Comparison of ENCODE assay signal across 20 cellular contexts in genomic region chr3:129387492-129387891, GRCh38. TPM values are rescaled to one million over a fixed set of nuclear protein-coding genes. Genes with fewer than 3 reads are reported as not detected.
A peak's percentile ranks its signal among the peaks of the same experiment; 100 is the strongest.
DNase-seq lines count a peak whose midpoint lies in the region; ATAC-seq, FAIRE-seq and TF ChIP-seq lines count a peak whose summit lies in the region.
"Had no signal": no experiment of that assay in that cellular context is flagged by ENCODE, and none has a peak within 500 bp of the region (broad histone marks: within the 10 kb centered on the region; RNA-seq: fewer than 3 reads in every experiment).

No MANE protein-coding gene starts in this region.

- H3K79me2 ChIP-seq in GM12878 (ENCODE audit: control insufficient read depth, insufficient read depth, low read length) (no peaks in the 10 kb centered on the region), GM23338 (replicated peaks; ENCODE audit: insufficient read depth) (no peaks in the 10 kb centered on the region)

- DNase-seq in GM12878 (ENCODE audit: low read depth, low spot score) (no peak), lower lobe of right lung (no peak), NAMALWA (ENCODE audit: low spot score) (no peak), GM23338 (ENCODE audit: low spot score) (no peak), testis (no peak)
- DNase-seq: Calu3; CD4-positive, alpha-beta memory T cell; NCI-H1048; NCI-H146; NCI-H2029 treated with DMSO at 0.1 percent for 48 hours; NCI-H2171; Peyer's patch had no signal

- H2AFZ ChIP-seq in GM12878 (ENCODE audit: control insufficient read depth, low read depth, low read length), result no peak overlapping the region
- H2AFZ ChIP-seq in GM23338, result no peak overlapping the region

- H3K27me3 ChIP-seq in HUES6 (ENCODE audit: control insufficient read depth, insufficient read depth, low read length) (no peaks in the 10 kb centered on the region), GM12878 (replicated peaks in 1 of 2; ENCODE audit: control insufficient read depth in 2 of 2, insufficient read depth in 2 of 2, low read length in 1 of 2) (no peaks in the 10 kb centered on the region), lower lobe of right lung (ENCODE audit: low read depth) (no peaks in the 10 kb centered on the region), subcutaneous abdominal adipose tissue (ENCODE audit: control insufficient read depth in 5 of 5, insufficient read depth in 4 of 5, low read length in 5 of 5) (no peaks in the 10 kb centered on the region), GM23338 (ENCODE audit: insufficient read depth) (no peaks in the 10 kb centered on the region), testis (no peaks in the 10 kb centered on the region)
- H3K27me3 ChIP-seq: BLaER1, Peyer's patch, SJSA1 had no signal

- H3K4me3 ChIP-seq in HUES6 (ENCODE audit: low read depth, low read length) (no peak overlapping the region), GM12878 (no peak overlapping the region), lower lobe of right lung (no peak overlapping the region), subcutaneous abdominal adipose tissue (ENCODE audit: low read depth in 1 of 5, low read length in 5 of 5) (no peak overlapping the region), GM23338 (no peak overlapping the region), testis (no peak overlapping the region)
- H3K4me3 ChIP-seq: BLaER1, Peyer's patch, SJSA1 had no signal

- H3K27me3 Mint-ChIP-seq in GM23338 (ENCODE audit: insufficient read depth, low read depth, poor library complexity), result peaks cover 15% of the 10 kb centered on the region
- H3K27me3 Mint-ChIP-seq: CD4-positive, alpha-beta memory T cell had no signal

- SMC1A ChIA-PET in GM12878 (lab: Charles Lee; ENCODE audit: uncharacterized antibody, unreplicated experiment), result no interaction called here

- peaks cover 51% of the 10 kb centered on the region for H3K36me3 Mint-ChIP-seq in GM23338 (ENCODE audit: low read depth)

- H3K4me1 ChIP-seq in HUES6 (ENCODE audit: control insufficient read depth, insufficient read depth, low read length) (peaks cover 33% of the 10 kb centered on the region), GM12878 (ENCODE audit: control insufficient read depth, insufficient read depth, low read length) (no peaks in the 10 kb centered on the region), lower lobe of right lung (peaks cover 20% of the 10 kb centered on the region), subcutaneous abdominal adipose tissue (ENCODE audit: control insufficient read depth in 5 of 5, insufficient read depth in 5 of 5, low read length in 5 of 5) (peaks cover 3 to 42% (median 11%) of the 10 kb centered on the region in 5 donors), GM23338 (ENCODE audit: insufficient read depth) (peaks cover 6% of the 10 kb centered on the region; the same call in 1 of the 2 replicates), testis (peaks cover 5% of the 10 kb centered on the region)
- H3K4me1 ChIP-seq: Peyer's patch had no signal

- no peaks in the 10 kb centered on the region for H3F3A ChIP-seq in GM23338 (replicated peaks; ENCODE audit: low read depth)

- H3K9ac ChIP-seq in HUES6 (ENCODE audit: low read length) (peak overlapping the region; percentile 44), GM12878 (ENCODE audit: control insufficient read depth, insufficient read depth, low read length) (no peak overlapping the region), subcutaneous abdominal adipose tissue (ENCODE audit: low read length in 5 of 5) (no peak overlapping the region)
- H3K9ac ChIP-seq: BLaER1 had no signal

- CTCF ChIA-PET in GM12878 (lab: Yijun Ruan, JAX), result interaction anchor here (1.0 to 6.0 kb wide), 4 partner anchors 11 to 98 kb away, joined by 3 to 60 read pairs (median 5); partner anchors contain the start of genes IFT122 and MBD4

- H3K36me3 ChIP-seq in HUES6 (ENCODE audit: control insufficient read depth, insufficient read depth, low read length) (peaks cover 47% of the 10 kb centered on the region), GM12878 (ENCODE audit: control insufficient read depth in 2 of 2, insufficient read depth in 2 of 2, low read length in 1 of 2) (peaks cover 5 to 9% of the 10 kb centered on the region in 2 experiments; a peak in 3 of 4 replicates), lower lobe of right lung (peaks cover 47% of the 10 kb centered on the region), subcutaneous abdominal adipose tissue (ENCODE audit: control insufficient read depth in 5 of 5, insufficient read depth in 5 of 5, low read length in 5 of 5) (peaks cover 4 to 53% (median 42%) of the 10 kb centered on the region in 5 donors), GM23338 (ENCODE audit: insufficient read depth) (peaks cover 7% of the 10 kb centered on the region), testis (ENCODE audit: low read depth, missing control alignments) (no peaks in the 10 kb centered on the region)

- POLR2A ChIA-PET in GM12878 (lab: Charles Lee), result no interaction called here

- no peaks in the 10 kb centered on the region for H3K9me2 ChIP-seq in GM23338 (ENCODE audit: insufficient read depth)

- TF ChIP-seq POLR2A in GM12878 (IDR thresholded peaks at IDR 0.05; ENCODE audit: low read depth, low read length), result no peak
- no peak for TF ChIP-seq POLR2A in testis (IDR thresholded peaks at IDR 0.05)

- RAD21 ChIA-PET in GM12878 (lab: Charles Lee; ENCODE audit: unreplicated experiment), result interaction anchor here (5.8 kb wide), 1 partner anchor 48 kb away, joined by 78 read pairs; no protein-coding TSS in a partner anchor

- no peak for TF ChIP-seq RAD21 in GM12878 (IDR thresholded peaks at IDR 0.05; ENCODE audit: insufficient read depth, low read depth, low read length)

- TSS peak; percentile 19 for BruUV-seq in GM12878 (replicated peaks; lab: Mats Ljungman, UMichigan)

- ATAC-seq in GM12878 (no peak), lower lobe of right lung (peak; percentile 53 to 82), GM23338 (no peak), GM19023 (IDR thresholded peaks at IDR 0.05; ENCODE audit: unreplicated experiment) (no peak)

- no peak overlapping the region for H3K27ac Mint-ChIP-seq in GM23338
- H3K27ac Mint-ChIP-seq: CD4-positive, alpha-beta memory T cell had no signal

- in situ Hi-C loops in GM12878 (cut with MboI), result no loop called here

- intact Hi-C loops in GM12878 (cut with micrococcal nuclease; ENCODE audit: unreplicated experiment), result loop anchor here (10.0 kb wide), 2 partner anchors 107 to 237 kb away; no protein-coding TSS in a partner anchor
- intact Hi-C loops in lower lobe of right lung (cut with DNase I), result no loop called here
- intact Hi-C loops in testis (cut with DNase I; ENCODE audit: low total_unique reads), result no loop called here

- no peak for TF ChIP-seq CTCF in GM12878 (IDR thresholded peaks at IDR 0.05 in 2 of 3, conservative IDR thresholded peaks at IDR 0.05 in 1 of 3; ENCODE audit: control insufficient read depth in 2 of 3, extremely low read depth in 1 of 3, insufficient read depth in 1 of 3, low read depth in 3 of 3, low read length in 3 of 3)
- no peak for TF ChIP-seq CTCF in lower lobe of right lung (IDR thresholded peaks at IDR 0.05)
- no peak for TF ChIP-seq CTCF in GM23338 (conservative IDR thresholded peaks at IDR 0.05; ENCODE audit: low read depth in 2 of 2)
- no peak for TF ChIP-seq CTCF in testis (IDR thresholded peaks at IDR 0.05)

- no peaks in the 10 kb centered on the region for H4K20me1 ChIP-seq in GM12878 (ENCODE audit: control insufficient read depth, insufficient read depth)
- H4K20me1 ChIP-seq in GM23338 (replicated peaks; ENCODE audit: insufficient read depth), result no peaks in the 10 kb centered on the region; the same call in 1 of the 2 replicates

- no peak overlapping the region for H3K4me3 Mint-ChIP-seq in GM23338
- H3K4me3 Mint-ChIP-seq: CD4-positive, alpha-beta memory T cell had no signal

- FAIRE-seq in GM12878 (lab: Jason Lieb, UNC), result no peak
- FAIRE-seq: GM12891, GM18507 had no signal

- no peak for TF ChIP-seq EP300 in GM12878 (IDR thresholded peaks at IDR 0.05; ENCODE audit: borderline replicate concordance in 1 of 2, control insufficient read depth in 1 of 2, low read depth in 2 of 2, low read length in 2 of 2)

- no peaks in the 10 kb centered on the region for H3K9me3 Mint-ChIP-seq in GM23338
- H3K9me3 Mint-ChIP-seq: CD4-positive, alpha-beta memory T cell had no signal

- H3K27ac ChIP-seq in HUES6 (ENCODE audit: low read depth, low read length) (peak overlapping the region; percentile 90; the same call in 1 of the 2 replicates), GM12878 (ENCODE audit: control insufficient read depth, insufficient read depth) (no peak overlapping the region), lower lobe of right lung (peak overlapping the region; percentile 18), subcutaneous abdominal adipose tissue (ENCODE audit: low read depth, low read length) (peak overlapping the region; percentile 78), GM23338 (ENCODE audit: low read depth) (no peak overlapping the region), testis (no peak overlapping the region)
- H3K27ac ChIP-seq: BLaER1 had no signal

- H3K4me1 Mint-ChIP-seq in GM23338, result peaks cover 12% of the 10 kb centered on the region

- H3K9me3 ChIP-seq in HUES6 (ENCODE audit: control insufficient read depth, insufficient read depth, low read depth, low read length) (no peaks in the 10 kb centered on the region), GM12878 (replicated peaks; ENCODE audit: control insufficient read depth, insufficient read depth, low read length) (no peaks in the 10 kb centered on the region), lower lobe of right lung (no peaks in the 10 kb centered on the region), subcutaneous abdominal adipose tissue (ENCODE audit: control insufficient read depth in 5 of 5, low read length in 5 of 5) (no peaks in the 10 kb centered on the region), testis (no peaks in the 10 kb centered on the region)
- H3K9me3 ChIP-seq: BLaER1, Peyer's patch, SJSA1 had no signal

- 85% methylated on average over 5 of the region's 5 CpGs for WGBS in GM12878 (ENCODE audit: insufficient coverage, insufficient replicate concordance, low lambda C conversion rate, missing lambda C conversion rate)
- WGBS in testis, 2 donors, result 97 to 98% methylated on average over 5 of the region's 5 CpGs

- H3K4me2 ChIP-seq in GM12878 (ENCODE audit: control insufficient read depth, insufficient read depth) (no peak overlapping the region), GM23338 (no peak overlapping the region)
- H3K4me2 ChIP-seq: BLaER1 had no signal

RNA-seq across cellular contexts. Expression of gene EFCAB12, which starts 40.9 kb away (rescaled TPM):
- 4.6 and 4.8 TPM in 2 replicates for total RNA-seq in GM12878 (2013; cell fraction: nucleolus; rRNA removed)
- 0.34 and 0.38 TPM in 2 replicates for total RNA-seq in GM12878 (2014; rRNA removed)
- total RNA-seq in GM12878 (2014; rRNA removed; fragmentation: Illumina TruSeq; extraction: Trizol), result 0.27 and 0.37 TPM in 2 replicates
- 0.61 and 0.67 TPM in 2 replicates for total RNA-seq in GM12878 (2021)
- polyA plus RNA-seq in GM12878 (2011; ENCODE audit: low read depth), result 0.38 TPM
- 0.36 and 0.38 TPM in 2 replicates for polyA plus RNA-seq in GM12878 (2011; rRNA removed)
- 0.37 and 0.47 TPM in 2 replicates for polyA plus RNA-seq in GM12878 (2011; cell fraction: cytosol; rRNA removed)
- polyA plus RNA-seq in GM12878 (2011; cell fraction: nucleus; rRNA removed), result 2.6 and 3.3 TPM in 2 replicates
- 0.84 and 0.97 TPM in 2 replicates for polyA plus RNA-seq in GM12878 (2012)
- polyA plus RNA-seq in GM12878 (2014; fragmentation: Illumina TruSeq; extraction: Trizol), result 0.30 and 0.66 TPM in 2 replicates
- under 1 TPM; 0.02 to 0.03 TPM for polyA plus RNA-seq in GM12878 (2014; fragmentation: Nextera tagmentation; extraction: Ambion mirVana)
- polyA plus RNA-seq in GM12878 (2014; rRNA removed), result 0.81 and 0.85 TPM in 2 replicates
- polyA plus RNA-seq in GM12878 (2016; fragmentation: Nextera tagmentation; extraction: Ambion mirVana), result under 1 TPM; 0.21 to 0.32 TPM
- polyA minus RNA-seq in GM12878 (2011; rRNA and poly(A)+ RNA removed), result 0.95 and 1.2 TPM in 2 replicates
- not detected in 2 replicates for polyA minus RNA-seq in GM12878 (2011; cell fraction: cytosol; rRNA and poly(A)+ RNA removed)
- polyA minus RNA-seq in GM12878 (2011; cell fraction: nucleus; rRNA and poly(A)+ RNA removed), result 1.1 and 1.4 TPM in 2 replicates
- 4.8 TPM for total RNA-seq in lower lobe of right lung
- total RNA-seq in GM23338 (2014; rRNA removed; shearing (Covaris generic)), result 0.24 and 0.54 TPM in 2 replicates
- 0.17 and 0.65 TPM in 2 replicates for polyA plus RNA-seq in GM23338 (2016; fragmentation: Nextera tagmentation; extraction: Ambion mirVana)
- 10 to 100 TPM in 1 of 2 donors, 1 to 10 TPM in 1; 7.3 to 13.7 TPM for total RNA-seq in testis
- 16.0 TPM for polyA plus RNA-seq in testis (ENCODE audit: insufficient read depth, low read depth, low replicate concordance)
- total RNA-seq: MCF 10A, SJSA1 had no signal

RNA-seq across cellular contexts. Expression of gene MBD4, which starts 52.3 kb away (rescaled TPM):
- total RNA-seq in GM12878 (2013; cell fraction: nucleolus; rRNA removed), result 61.6 and 66.5 TPM in 2 replicates
- total RNA-seq in GM12878 (2014; rRNA removed) (46.1 and 57.9 TPM in 2 replicates), GM12878 (2014; rRNA removed; fragmentation: Illumina TruSeq; extraction: Trizol) (56.6 and 57.2 TPM in 2 replicates), GM12878 (2021) (42.2 and 44.1 TPM in 2 replicates), lower lobe of right lung (38.8 TPM), testis (10 to 100 TPM; 26.0 to 27.6 TPM)
- 21.6 TPM for polyA plus RNA-seq in GM12878 (2011; ENCODE audit: low read depth)
- polyA plus RNA-seq in GM12878 (2011; rRNA removed) (43.9 and 65.4 TPM in 2 replicates), GM12878 (2014; fragmentation: Illumina TruSeq; extraction: Trizol) (59.0 and 71.3 TPM in 2 replicates), GM12878 (2014; fragmentation: Nextera tagmentation; extraction: Ambion mirVana) (10 to 100 TPM; 17.7 to 23.6 TPM), GM12878 (2014; rRNA removed) (48.2 and 51.8 TPM in 2 replicates), GM12878 (2016; fragmentation: Nextera tagmentation; extraction: Ambion mirVana) (10 to 100 TPM; 52.8 to 54.7 TPM), GM23338 (2016; fragmentation: Nextera tagmentation; extraction: Ambion mirVana) (51.8 and 59.3 TPM in 2 replicates), testis (ENCODE audit: insufficient read depth, low read depth, low replicate concordance) (30.3 TPM)
- 13.3 and 15.3 TPM in 2 replicates for polyA plus RNA-seq in GM12878 (2011; cell fraction: cytosol; rRNA removed)
- polyA plus RNA-seq in GM12878 (2011; cell fraction: nucleus; rRNA removed), result 58.2 and 77.4 TPM in 2 replicates
- polyA plus RNA-seq in GM12878 (2012), result 31.3 and 41.5 TPM in 2 replicates
- 19.3 and 21.9 TPM in 2 replicates for polyA minus RNA-seq in GM12878 (2011; rRNA and poly(A)+ RNA removed)
- polyA minus RNA-seq in GM12878 (2011; cell fraction: cytosol; rRNA and poly(A)+ RNA removed), result 8.2 and 11.1 TPM in 2 replicates
- 36.0 and 51.6 TPM in 2 replicates for polyA minus RNA-seq in GM12878 (2011; cell fraction: nucleus; rRNA and poly(A)+ RNA removed)
- total RNA-seq in GM23338 (2014; rRNA removed; shearing (Covaris generic)), result 26.4 and 33.9 TPM in 2 replicates

RNA-seq across cellular contexts. Expression of gene IFT122, which starts 52.5 kb away (rescaled TPM):
- 29.5 and 44.4 TPM in 2 replicates for total RNA-seq in GM12878 (2013; cell fraction: nucleolus; rRNA removed)
- total RNA-seq in GM12878 (2014; rRNA removed) (8.3 and 10.4 TPM in 2 replicates), GM12878 (2014; rRNA removed; fragmentation: Illumina TruSeq; extraction: Trizol) (6.4 and 6.6 TPM in 2 replicates), GM12878 (2021) (12.2 and 12.9 TPM in 2 replicates), lower lobe of right lung (29.9 TPM), testis (100 to 1,000 TPM; 125 to 168 TPM)
- 13.7 TPM for polyA plus RNA-seq in GM12878 (2011; ENCODE audit: low read depth)
- polyA plus RNA-seq in GM12878 (2011; rRNA removed) (6.4 and 8.6 TPM in 2 replicates), GM12878 (2014; fragmentation: Illumina TruSeq; extraction: Trizol) (6.7 and 12.1 TPM in 2 replicates), GM12878 (2014; fragmentation: Nextera tagmentation; extraction: Ambion mirVana) (1 to 10 TPM; 1.8 to 2.0 TPM), GM12878 (2014; rRNA removed) (8.1 TPM in 2 replicates), GM12878 (2016; fragmentation: Nextera tagmentation; extraction: Ambion mirVana) (10 to 100 TPM; 13.8 to 19.2 TPM), GM23338 (2016; fragmentation: Nextera tagmentation; extraction: Ambion mirVana) (10.2 and 10.9 TPM in 2 replicates), testis (ENCODE audit: insufficient read depth, low read depth, low replicate concordance) (218 TPM)
- 8.4 and 8.5 TPM in 2 replicates for polyA plus RNA-seq in GM12878 (2011; cell fraction: cytosol; rRNA removed)
- polyA plus RNA-seq in GM12878 (2011; cell fraction: nucleus; rRNA removed), result 39.3 and 42.4 TPM in 2 replicates
- 9.4 and 10.7 TPM in 2 replicates for polyA plus RNA-seq in GM12878 (2012)
- 15.3 and 22.0 TPM in 2 replicates for polyA minus RNA-seq in GM12878 (2011; rRNA and poly(A)+ RNA removed)
- polyA minus RNA-seq in GM12878 (2011; cell fraction: cytosol; rRNA and poly(A)+ RNA removed), result 4.8 and 5.1 TPM in 2 replicates
- 19.5 and 28.5 TPM in 2 replicates for polyA minus RNA-seq in GM12878 (2011; cell fraction: nucleus; rRNA and poly(A)+ RNA removed)
- 30.2 and 38.8 TPM in 2 replicates for total RNA-seq in GM23338 (2014; rRNA removed; shearing (Covaris generic))

Comparison
In these comparisons a context has a peak if more than half of its experiments do, and no peak if none do; other contexts are left out.
1. H3K27ac ChIP-seq: peak in HUES6 (single experiment), lower lobe of right lung (single experiment) and subcutaneous abdominal adipose tissue (single experiment); none in GM12878 (single experiment), GM23338 (single experiment) and testis (0 of 2).
2. ATAC-seq: peak in lower lobe of right lung (2 of 2); none in GM12878 (single experiment), GM23338 (single experiment) and GM19023 (single experiment).